23 cellular contexts compared by ENCODE assay signal in the genomic region with DNA sequence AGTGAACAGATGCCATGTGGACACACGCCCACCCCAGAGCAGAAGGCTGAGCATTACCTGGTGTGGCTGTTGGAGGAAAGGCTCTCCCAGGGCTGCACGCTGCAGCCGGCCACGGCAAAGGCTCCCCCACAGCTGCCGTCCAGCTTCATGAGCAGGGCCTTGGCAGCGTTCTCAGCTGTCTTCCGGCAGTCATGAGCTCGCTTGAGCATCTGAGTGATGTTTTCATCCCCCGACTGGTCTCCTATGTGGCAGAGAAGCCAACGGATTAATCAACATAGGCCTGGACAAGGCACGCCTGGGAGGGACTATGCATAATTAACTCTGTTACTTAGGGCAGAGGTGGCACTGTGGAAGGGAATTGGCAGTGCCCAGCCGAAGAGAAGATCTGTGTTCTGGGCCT.
"Had no signal": no experiment of that assay in that cellular context is flagged by ENCODE, and none has a peak within 500 bp of the region (broad histone marks: within the 10 kb centered on the region; RNA-seq: fewer than 3 reads in every experiment).

No MANE protein-coding gene starts in this region.

- H3K9me3 Mint-ChIP-seq: activated CD4-positive, alpha-beta T cell treated with anti-CD3 and anti-CD28 coated beads, Interleukin-2, amount 10 ng/mL, durations not matched to agents 7 days and 5 days; central memory CD8-positive, alpha-beta T cell; natural killer cell; T-helper 1 cell treated with Interleukin-12 subunit alpha and Interleukin-12 subunit beta and Interleukin-4 antibody, amounts not matched to agents 30 μg/mL and 1 μg/mL, for 36 hours had no signal

- ATAC-seq: activated CD4-positive, CD25-positive, alpha-beta regulatory T cell treated with anti-CD3 and anti-CD28 coated beads, Interleukin-2, amount 50 U/mL, for 24 hours; natural killer cell had no signal

- H3K27ac Mint-ChIP-seq: activated CD4-positive, alpha-beta T cell treated with anti-CD3 and anti-CD28 coated beads, Interleukin-2, amount 10 ng/mL, durations not matched to agents 7 days and 5 days; natural killer cell; T-helper 1 cell treated with Interleukin-12 subunit alpha and Interleukin-12 subunit beta and Interleukin-4 antibody, amounts not matched to agents 30 μg/mL and 1 μg/mL, for 36 hours had no signal

- H3K27me3 ChIP-seq: brain microvascular endothelial cell, colonic mucosa, thyroid gland, vagina had no signal

- H3K27ac ChIP-seq: brain microvascular endothelial cell, colonic mucosa, thyroid gland, vagina had no signal

- H3K4me3 ChIP-seq: colonic mucosa, thyroid gland, vagina had no signal

- H3K27me3 Mint-ChIP-seq: activated CD4-positive, alpha-beta T cell treated with anti-CD3 and anti-CD28 coated beads, Interleukin-2, amount 10 ng/mL, durations not matched to agents 7 days and 5 days; central memory CD8-positive, alpha-beta T cell had no signal

- H3K4me1 ChIP-seq: colonic mucosa had no signal

- H3K9me3 ChIP-seq: colonic mucosa, thyroid gland, vagina had no signal

- H3K36me3 ChIP-seq: brain microvascular endothelial cell, colonic mucosa, thyroid gland had no signal

- DNase-seq: activated CD4-positive, alpha-beta T cell treated with anti-CD3 and anti-CD28 coated beads, Interleukin-2, amount 10 ng/mL, durations not matched to agents 7 days and 5 days; activated CD8-positive, alpha-beta memory T cell treated with anti-CD3 and anti-CD28 coated beads for 24 hours; activated CD8-positive, alpha-beta memory T cell treated with anti-CD3 and anti-CD28 coated beads, Interleukin-2, amount 50 U/mL, for 48 hours; activated effector memory CD4-positive, alpha-beta T cell treated with Interleukin-2 at 50 U/mL for 16 hours; activated naive CD4-positive, alpha-beta T cell treated with anti-CD3 and anti-CD28 coated beads, Interleukin-2, amount 50 U/mL, for 16 hours; aorta; brain microvascular endothelial cell; colonic mucosa; erythroblast; foreskin melanocyte; glutamatergic neuron; hippocampal formation; mammary epithelial cell; natural killer cell; stimulated activated CD4-positive, alpha-beta T cell treated with anti-CD3 and anti-CD28 coated beads, Interleukin-2, amount 100 ng/mL, for 24 hours; stimulated activated naive CD4-positive, alpha-beta T cell treated with Interleukin-2 at 50 U/mL for 16 hours; thyroid gland had no signal

- H3K4me3 Mint-ChIP-seq: activated CD4-positive, alpha-beta T cell treated with anti-CD3 and anti-CD28 coated beads, Interleukin-2, amount 10 ng/mL, durations not matched to agents 7 days and 5 days; central memory CD8-positive, alpha-beta T cell; natural killer cell; T-helper 1 cell treated with Interleukin-12 subunit alpha and Interleukin-12 subunit beta and Interleukin-4 antibody, amounts not matched to agents 30 μg/mL and 1 μg/mL, for 36 hours had no signal

- FAIRE-seq: endometrium, keratinocyte had no signal

- H3K36me3 Mint-ChIP-seq: natural killer cell had no signal
